ENCODE assay signal across 19 cellular contexts in genomic region chr2:97711394-97711711, GRCh38. TPM values are rescaled to one million over a fixed set of nuclear protein-coding genes. Genes with fewer than 3 reads are reported as not detected.
A peak's percentile ranks its signal among the peaks of the same experiment; 100 is the strongest.
DNase-seq lines count a peak whose midpoint lies in the region; ATAC-seq and TF ChIP-seq lines count a peak whose summit lies in the region.
"Had no signal": no experiment of that assay in that cellular context is flagged by ENCODE, and none has a peak within 500 bp of the region (broad histone marks: within the 10 kb centered on the region; RNA-seq: fewer than 3 reads in every experiment).

No MANE protein-coding gene starts in this region.

- no peaks in the 10 kb centered on the region for H3K36me3 ChIP-seq in HUES6 (ENCODE audit: control insufficient read depth, insufficient read depth, low read length)
- H3K36me3 ChIP-seq in parathyroid adenoma (ENCODE audit: control insufficient read depth, insufficient read depth, low read length) = no peaks in the 10 kb centered on the region
- H3K36me3 ChIP-seq: right lobe of liver had no signal

- CTCF ChIA-PET in activated CD8-positive, alpha-beta memory T cell treated with anti-CD3 and anti-CD28 coated beads, Interleukin-2, amount 10 ng/mL, durations not matched to agents 7 days and 5 days (lab: Charles Lee) = interaction anchor here (0.8 to 24.7 kb wide), 5 partner anchors 12 to 673 kb away, joined by 3 to 621 read pairs (median 40); partner anchors contain the start of gene ANKRD36B

- no peak overlapping the region for H3K4me3 ChIP-seq in HUES6 (ENCODE audit: low read depth, low read length)
- no peak overlapping the region for H3K4me3 ChIP-seq in parathyroid adenoma (ENCODE audit: low read depth, low read length)
- H3K4me3 ChIP-seq: dorsolateral prefrontal cortex, right lobe of liver, testis had no signal

- H3K27me3 Mint-ChIP-seq in activated CD8-positive, alpha-beta memory T cell treated with anti-CD3 and anti-CD28 coated beads, Interleukin-2, amount 10 ng/mL, durations not matched to agents 7 days and 5 days = no peaks in the 10 kb centered on the region
- no peaks in the 10 kb centered on the region for H3K27me3 Mint-ChIP-seq in central memory CD8-positive, alpha-beta T cell
- H3K27me3 Mint-ChIP-seq in mesothelial cell of epicardium (ENCODE audit: low read depth) = no peaks in the 10 kb centered on the region

- no peak for TF ChIP-seq POLR2A in erythroblast (IDR thresholded peaks at IDR 0.05; ENCODE audit: low read length)

- peak overlapping the region; percentile 5 for H3K4me2 ChIP-seq in parathyroid adenoma (ENCODE audit: low read length)

- no peak overlapping the region for H3K4me3 Mint-ChIP-seq in activated CD8-positive, alpha-beta memory T cell treated with anti-CD3 and anti-CD28 coated beads, Interleukin-2, amount 10 ng/mL, durations not matched to agents 7 days and 5 days
- peak overlapping the region; percentile 97 for H3K4me3 Mint-ChIP-seq in central memory CD8-positive, alpha-beta T cell
- H3K4me3 Mint-ChIP-seq in mesothelial cell of epicardium = no peak overlapping the region

- H3K27ac Mint-ChIP-seq in activated CD8-positive, alpha-beta memory T cell treated with anti-CD3 and anti-CD28 coated beads, Interleukin-2, amount 10 ng/mL, durations not matched to agents 7 days and 5 days = peak overlapping the region; percentile 33
- H3K27ac Mint-ChIP-seq in central memory CD8-positive, alpha-beta T cell (ENCODE audit: low read depth) = peak overlapping the region; percentile 97
- H3K27ac Mint-ChIP-seq in mesothelial cell of epicardium = no peak overlapping the region

- H3K27me3 ChIP-seq in HUES6 (ENCODE audit: control insufficient read depth, insufficient read depth, low read length) (no peaks in the 10 kb centered on the region), parathyroid adenoma (ENCODE audit: control insufficient read depth, insufficient read depth, low read length) (no peaks in the 10 kb centered on the region)
- H3K27me3 ChIP-seq: right lobe of liver, testis had no signal

- H3K9me3 Mint-ChIP-seq in activated CD8-positive, alpha-beta memory T cell treated with anti-CD3 and anti-CD28 coated beads, Interleukin-2, amount 10 ng/mL, durations not matched to agents 7 days and 5 days (ENCODE audit: low read depth) = no peaks in the 10 kb centered on the region
- H3K9me3 Mint-ChIP-seq in central memory CD8-positive, alpha-beta T cell = no peaks in the 10 kb centered on the region
- no peaks in the 10 kb centered on the region for H3K9me3 Mint-ChIP-seq in mesothelial cell of epicardium

- no peaks in the 10 kb centered on the region for H3K9me3 ChIP-seq in HUES6 (ENCODE audit: control insufficient read depth, insufficient read depth, low read depth, low read length)
- H3K9me3 ChIP-seq in parathyroid adenoma (ENCODE audit: control insufficient read depth, low read length) = no peaks in the 10 kb centered on the region
- H3K9me3 ChIP-seq: right lobe of liver, testis had no signal

- peaks cover 27% of the 10 kb centered on the region for H3K36me3 Mint-ChIP-seq in activated CD8-positive, alpha-beta memory T cell treated with anti-CD3 and anti-CD28 coated beads, Interleukin-2, amount 10 ng/mL, durations not matched to agents 7 days and 5 days
- peaks cover 26% of the 10 kb centered on the region for H3K36me3 Mint-ChIP-seq in central memory CD8-positive, alpha-beta T cell (ENCODE audit: insufficient read depth)
- H3K36me3 Mint-ChIP-seq in mesothelial cell of epicardium = no peaks in the 10 kb centered on the region

- TF ChIP-seq CTCF in parathyroid adenoma (IDR thresholded peaks at IDR 0.05) = no peak
- no peak for TF ChIP-seq CTCF in mesothelial cell of epicardium (IDR thresholded peaks at IDR 0.05; ENCODE audit: unreplicated experiment)

- H2AFZ ChIP-seq in parathyroid adenoma = no peak overlapping the region

- no peak for DNase-seq in activated CD8-positive, alpha-beta memory T cell treated with anti-CD3 and anti-CD28 coated beads, Interleukin-2, amount 10 ng/mL, durations not matched to agents 7 days and 5 days
- DNase-seq in activated CD8-positive, alpha-beta memory T cell treated with anti-CD3 and anti-CD28 coated beads, Interleukin-2, amount 50 U/mL, for 4 hours = no peak
- no peak for DNase-seq in central memory CD8-positive, alpha-beta T cell (ENCODE audit: low spot score in 2 of 2)
- DNase-seq in activated gamma-delta T cell (lab: John Stamatoyannopoulos, UW) (no peak), erythroblast (lab: John Stamatoyannopoulos, UW) (no peak), mesothelial cell of epicardium (ENCODE audit: low spot score in 2 of 2, unreplicated experiment in 2 of 2) (no peak)
- DNase-seq: anterior cingulate cortex, DMS53, foreskin melanocyte, hippocampal formation, NCI-H146, NCI-H2171 treated with DMSO at 0.1 percent for 48 hours, testis had no signal

- peak overlapping the region; percentile 54; the same call in 1 of the 2 replicates for H3K27ac ChIP-seq in HUES6 (ENCODE audit: low read depth, low read length)
- no peak overlapping the region for H3K27ac ChIP-seq in parathyroid adenoma
- H3K27ac ChIP-seq: C4-2B, dorsolateral prefrontal cortex, right lobe of liver, testis had no signal

- peaks cover 52% of the 10 kb centered on the region for H3K4me1 Mint-ChIP-seq in activated CD8-positive, alpha-beta memory T cell treated with anti-CD3 and anti-CD28 coated beads, Interleukin-2, amount 10 ng/mL, durations not matched to agents 7 days and 5 days
- peaks cover 64% of the 10 kb centered on the region for H3K4me1 Mint-ChIP-seq in central memory CD8-positive, alpha-beta T cell
- H3K4me1 Mint-ChIP-seq in mesothelial cell of epicardium = peaks cover 36% of the 10 kb centered on the region

- H3K9ac ChIP-seq in HUES6 (ENCODE audit: low read length) (peak overlapping the region; percentile 28), parathyroid adenoma (no peak overlapping the region)

- ATAC-seq in activated CD8-positive, alpha-beta memory T cell treated with anti-CD3 and anti-CD28 coated beads, Interleukin-2, amount 10 ng/mL, durations not matched to agents 7 days and 5 days = no peak
- ATAC-seq in central memory CD8-positive, alpha-beta T cell (replicated peaks; ENCODE audit: extremely low read depth, poor library complexity, severe bottlenecking) = no peak
- ATAC-seq: right lobe of liver had no signal

- H3K4me1 ChIP-seq in HUES6 (ENCODE audit: control insufficient read depth, insufficient read depth, low read length) (peaks cover 26% of the 10 kb centered on the region; the same call in 1 of the 2 replicates), parathyroid adenoma (peaks cover 9% of the 10 kb centered on the region)
- H3K4me1 ChIP-seq: right lobe of liver, testis had no signal

- no peaks in the 10 kb centered on the region for H3K79me2 ChIP-seq in parathyroid adenoma

RNA-seq across cellular contexts. Expression of gene ZAP70, which starts 2.0 kb away (rescaled TPM):
- total RNA-seq in activated CD8-positive, alpha-beta memory T cell treated with anti-CD3 and anti-CD28 coated beads, Interleukin-2, amount 10 ng/mL, durations not matched to agents 7 days and 5 days = 100 to 1,000 TPM; 286 to 338 TPM
- total RNA-seq in mesothelial cell of epicardium = 1.9 to 3.1 TPM (median 2.3 TPM) in 3 replicates
- total RNA-seq: epithelial cell of proximal tubule had no signal

RNA-seq across cellular contexts. Expression of gene C2orf92, which starts 41.8 kb away (rescaled TPM):
- total RNA-seq in activated CD8-positive, alpha-beta memory T cell treated with anti-CD3 and anti-CD28 coated beads, Interleukin-2, amount 10 ng/mL, durations not matched to agents 7 days and 5 days = 1 to 10 TPM; 7.3 to 8.4 TPM
- total RNA-seq in mesothelial cell of epicardium = 17.9 to 20.2 TPM (median 20.0 TPM) in 3 replicates

RNA-seq across cellular contexts. Expression of gene ACTR1B, which starts 47.5 kb away (rescaled TPM):
- 10 to 100 TPM; 87.4 to 94.3 TPM for total RNA-seq in activated CD8-positive, alpha-beta memory T cell treated with anti-CD3 and anti-CD28 coated beads, Interleukin-2, amount 10 ng/mL, durations not matched to agents 7 days and 5 days
- total RNA-seq in mesothelial cell of epicardium = 72.7 to 76.6 TPM (median 74.3 TPM) in 3 replicates

Comparison
In these comparisons a context has a peak if more than half of its experiments do, and no peak if none do; other contexts are left out.
1. RNA of gene ZAP70, which starts 2.0 kb away (total RNA-seq): 286 to 338 TPM in activated CD8-positive, alpha-beta memory T cell treated with anti-CD3 and anti-CD28 coated beads, Interleukin-2, amount 10 ng/mL, durations not matched to agents 7 days and 5 days; 1.9 to 3.1 TPM in mesothelial cell of epicardium; every median in the first group is over 10 times any median in the second.